1 cellular context compared by ENCODE assay signal in genomic region chr22:48622891-48623545, GRCh38.
TF ChIP-seq lines count a peak whose summit lies in the region.

No MANE protein-coding gene starts in this region.

TF ChIP-seq in H1, 55 proteins besides CTCF, POLR2A, EP300 and RAD21:
- TF ChIP-seq PHF8 (conservative IDR thresholded peaks at IDR 0.05; ENCODE audit: low read depth, low read length) (no peak), SIRT6 (IDR thresholded peaks at IDR 0.05; ENCODE audit: low read length) (no peak), RBBP5 (IDR thresholded peaks at IDR 0.05; ENCODE audit: borderline replicate concordance, low read depth, low read length) (no peak), ASH2L (IDR thresholded peaks at IDR 0.05; ENCODE audit: low read length) (no peak), CBX5 (IDR thresholded peaks at IDR 0.05; ENCODE audit: low read depth, low read length) (no peak)
